ENCODE assay signal across 1 cellular context in genomic region chr16:49158029-49158642, GRCh38.
TF ChIP-seq lines count a peak whose summit lies in the region.

No MANE protein-coding gene starts in this region.

TF ChIP-seq in HepG2, 621 proteins besides CTCF, POLR2A, EP300 and RAD21 (continued from another document and continues in another):
- TF ChIP-seq ATF6 (CRISPR knock-in tag; conservative IDR thresholded peaks at IDR 0.05) (peak; percentile 98), ZNF644 (CRISPR knock-in tag; IDR thresholded peaks at IDR 0.05; ENCODE audit: low read depth) (peak; percentile 87), TFE3 (CRISPR knock-in tag; IDR thresholded peaks at IDR 0.05) (peak; percentile 96), MXD4 (CRISPR knock-in tag; IDR thresholded peaks at IDR 0.05) (peak; percentile 94; the same call in 1 of the 2 replicates), ARID5B (CRISPR knock-in tag; IDR thresholded peaks at IDR 0.05) (peak; percentile 78), ZNF3 (CRISPR knock-in tag; IDR thresholded peaks at IDR 0.05) (peak; percentile 91), RBM22 (optimal IDR thresholded peaks at IDR 0.05; ENCODE audit: low read length) (no peak), MYPOP (CRISPR knock-in tag; IDR thresholded peaks at IDR 0.05) (0 out of 2 replicates have a peak, but pooled peaks have one; percentile 35), LRRFIP1 (CRISPR knock-in tag; conservative IDR thresholded peaks at IDR 0.05) (peak; percentile 98), ZNF703 (CRISPR knock-in tag; IDR thresholded peaks at IDR 0.05; ENCODE audit: borderline replicate concordance) (no peak), ZC3H4 (CRISPR knock-in tag; IDR thresholded peaks at IDR 0.05; ENCODE audit: borderline replicate concordance) (peak; percentile 84; the same call in 1 of the 2 replicates), ZNF44 (CRISPR knock-in tag; IDR thresholded peaks at IDR 0.05) (0 out of 2 replicates have a peak, but pooled peaks have one; percentile 64), ZNF563 (CRISPR knock-in tag; IDR thresholded peaks at IDR 0.05) (peak; percentile 79; the same call in 1 of the 2 replicates), ZBTB46 (CRISPR knock-in tag; IDR thresholded peaks at IDR 0.05; ENCODE audit: borderline replicate concordance) (no peak), ZNF136 (CRISPR knock-in tag; IDR thresholded peaks at IDR 0.05; ENCODE audit: low read depth) (no peak), EED (CRISPR knock-in tag; IDR thresholded peaks at IDR 0.05) (no peak), HOMEZ (CRISPR knock-in tag; IDR thresholded peaks at IDR 0.05; ENCODE audit: low read depth) (peak; percentile 73; the same call in 1 of the 2 replicates), CBFB (CRISPR knock-in tag; IDR thresholded peaks at IDR 0.05) (0 out of 2 replicates have a peak, but pooled peaks have one; percentile 31), PHB2 (IDR thresholded peaks at IDR 0.05; ENCODE audit: partially characterized antibody) (no peak), JDP2 (CRISPR knock-in tag; IDR thresholded peaks at IDR 0.05; ENCODE audit: borderline replicate concordance) (peak; percentile 70; the same call in 1 of the 2 replicates), RFX3 (CRISPR knock-in tag; IDR thresholded peaks at IDR 0.05) (peak; percentile 65), NPAS2 (CRISPR knock-in tag; IDR thresholded peaks at IDR 0.05; ENCODE audit: borderline replicate concordance) (0 out of 2 replicates have a peak, but pooled peaks have one; percentile 69), ZNF230 (CRISPR knock-in tag; IDR thresholded peaks at IDR 0.05) (peak; percentile 90; the same call in 1 of the 2 replicates), ZSCAN5A (CRISPR knock-in tag; IDR thresholded peaks at IDR 0.05; ENCODE audit: borderline replicate concordance) (0 out of 2 replicates have a peak, but pooled peaks have one; percentile 65), ZNF20 (CRISPR knock-in tag; IDR thresholded peaks at IDR 0.05) (peak; percentile 66; the same call in 1 of the 2 replicates), THRA (CRISPR knock-in tag; IDR thresholded peaks at IDR 0.05; ENCODE audit: borderline replicate concordance) (peak; percentile 91), MEIS1 (CRISPR knock-in tag; IDR thresholded peaks at IDR 0.05; ENCODE audit: borderline replicate concordance) (no peak), NBN (conservative IDR thresholded peaks at IDR 0.05) (no peak), ZNF337 (CRISPR knock-in tag; IDR thresholded peaks at IDR 0.05; ENCODE audit: borderline replicate concordance, low read depth) (0 out of 2 replicates have a peak, but pooled peaks have one; percentile 67), ZNF772 (CRISPR knock-in tag; IDR thresholded peaks at IDR 0.05) (0 out of 2 replicates have a peak, but pooled peaks have one; percentile 63), GLMP (CRISPR knock-in tag; IDR thresholded peaks at IDR 0.05; ENCODE audit: borderline replicate concordance) (no peak), YEATS2 (CRISPR knock-in tag; IDR thresholded peaks at IDR 0.05; ENCODE audit: borderline replicate concordance) (peak; percentile 80), ZKSCAN8 (CRISPR knock-in tag; IDR thresholded peaks at IDR 0.05; ENCODE audit: borderline replicate concordance) (0 out of 2 replicates have a peak, but pooled peaks have one; percentile 68), ZNF598 (CRISPR knock-in tag; IDR thresholded peaks at IDR 0.05; ENCODE audit: borderline replicate concordance) (peak; percentile 42; the same call in 1 of the 2 replicates), ZNF710 (CRISPR knock-in tag; IDR thresholded peaks at IDR 0.05; ENCODE audit: borderline replicate concordance) (no peak)
